ENCODE assay signal across 27 cellular contexts in the genomic region with DNA sequence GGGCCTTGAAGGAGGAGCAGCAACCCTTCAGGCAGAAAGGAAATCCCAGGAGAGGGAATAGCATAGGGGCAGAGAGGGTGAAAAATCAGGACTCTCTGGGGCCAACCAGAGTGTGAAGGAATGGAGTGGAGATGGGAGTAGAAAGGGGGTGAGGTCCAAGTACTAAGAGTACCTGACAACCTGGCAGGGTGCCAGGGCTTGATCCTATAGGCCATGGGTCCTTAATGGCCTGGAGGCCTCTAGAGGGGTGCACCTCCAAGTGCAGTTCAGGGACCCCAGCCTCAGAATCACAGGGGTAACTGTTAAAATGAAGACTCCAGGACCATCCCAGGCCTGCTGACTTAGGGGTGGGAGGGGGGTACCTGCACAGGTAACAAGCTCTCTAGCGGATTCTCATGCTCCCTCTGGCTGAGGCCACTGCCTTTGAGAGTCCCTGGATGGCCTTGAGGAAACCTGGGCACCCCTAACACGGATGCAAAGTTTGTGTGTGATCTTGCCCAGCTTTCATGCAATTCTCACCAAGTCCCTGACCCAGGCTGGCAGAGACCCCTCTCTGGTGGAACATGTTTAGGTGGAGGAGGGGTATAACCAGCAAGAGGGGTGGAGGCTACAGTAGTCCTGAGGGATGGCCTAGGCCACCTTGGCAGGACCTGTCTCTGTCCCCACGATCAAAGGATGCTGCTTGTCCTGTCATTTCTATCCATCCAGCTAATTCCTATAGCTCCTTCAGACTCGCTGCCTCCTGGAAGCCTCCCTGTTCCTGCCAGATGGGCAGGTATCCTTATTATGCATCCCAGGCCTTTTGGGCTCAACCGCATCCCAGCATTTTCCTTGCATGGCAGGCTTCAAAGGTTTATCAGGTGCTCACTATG. TPM values are rescaled to one million over a fixed set of nuclear protein-coding genes. Genes with fewer than 3 reads are reported as not detected.
A peak's percentile ranks its signal among the peaks of the same experiment; 100 is the strongest.
DNase-seq lines count a peak whose midpoint lies in the region; ATAC-seq and TF ChIP-seq lines count a peak whose summit lies in the region.
"Had no signal": no experiment of that assay in that cellular context is flagged by ENCODE, and none has a peak within 500 bp of the region (broad histone marks: within the 10 kb centered on the region; RNA-seq: fewer than 3 reads in every experiment).

No MANE protein-coding gene starts in this region.

- DNase-seq in endodermal cell = peak; percentile 33
- DNase-seq in mucosa of gallbladder (ENCODE audit: low spot score) = peak; percentile 8
- DNase-seq in vagina (ENCODE audit: extremely low spot score in 2 of 2) = peak; percentile 83 to 85
- no peak for DNase-seq in activated naive CD4-positive, alpha-beta T cell treated with anti-CD3 and anti-CD28 coated beads, Interleukin-2, amount 10 ng/mL, durations not matched to agents 7 days and 5 days
- DNase-seq: activated CD4-positive, alpha-beta T cell treated with anti-CD3 and anti-CD28 coated beads for 48 hours; activated gamma-delta T cell treated with Interleukin-2 at 50 U/mL for 16 hours; dermis blood vessel endothelial cell; esophagus squamous epithelium; foreskin keratinocyte; heart left ventricle; kidney glomerular epithelial cell; lower lobe of right lung; mucosa of descending colon; NCI-H1694 treated with DMSO at 0.1 percent for 48 hours; retina; stimulated activated naive CD8-positive, alpha-beta T cell treated with anti-CD3 and anti-CD28 coated beads, Interleukin-15, Interleukin-2, amounts not matched to agents 100 U/mL and 50 U/mL, for 24 hours had no signal

- WGBS in endodermal cell (ENCODE audit: insufficient coverage in 1 of 2, insufficient read length in 1 of 2), 2 experiments = 89 to 92% methylated on average over 2 to 5 of the region's 5 CpGs

- no peak overlapping the region; the same call in 1 of the 2 replicates for H3K27ac ChIP-seq in KMS-11
- no peak overlapping the region for H3K27ac ChIP-seq in endodermal cell (ENCODE audit: low read depth, low read length)
- no peak overlapping the region for H3K27ac ChIP-seq in vagina
- H3K27ac ChIP-seq: esophagus squamous epithelium, foreskin keratinocyte, lower lobe of right lung, ovary, RWPE1 had no signal

- H3K4me2 ChIP-seq in KMS-11 = peak overlapping the region; percentile 54; the same call in 1 of the 2 replicates
- H3K4me2 ChIP-seq: BLaER1 had no signal

- H3K27me3 Mint-ChIP-seq in endodermal cell (ENCODE audit: insufficient read depth) = no peaks in the 10 kb centered on the region
- peaks cover 15% of the 10 kb centered on the region for H3K27me3 Mint-ChIP-seq in activated naive CD4-positive, alpha-beta T cell treated with anti-CD3 and anti-CD28 coated beads, Interleukin-2, amount 10 ng/mL, durations not matched to agents 7 days and 5 days

- TF ChIP-seq POLR2A in vagina (IDR thresholded peaks at IDR 0.05) = no peak

- H3K36me3 ChIP-seq in KMS-11 (ENCODE audit: insufficient read depth) (no peaks in the 10 kb centered on the region), endodermal cell (ENCODE audit: control insufficient read depth, insufficient read depth, low read length) (no peaks in the 10 kb centered on the region), vagina (no peaks in the 10 kb centered on the region)
- H3K36me3 ChIP-seq: BLaER1, esophagus squamous epithelium, heart left ventricle, lower lobe of right lung, ovary had no signal

- H3K9ac ChIP-seq in KMS-11 (no peak overlapping the region), endodermal cell (ENCODE audit: extremely low read depth, low read length, poor library complexity, severe bottlenecking) (no peak overlapping the region)
- H3K9ac ChIP-seq: BLaER1 had no signal

- no peak for TF ChIP-seq CTCF in KMS-11 (conservative IDR thresholded peaks at IDR 0.05; ENCODE audit: low read depth, low read length)
- TF ChIP-seq CTCF in endodermal cell (conservative IDR thresholded peaks at IDR 0.05) = no peak
- no peak for TF ChIP-seq CTCF in vagina (IDR thresholded peaks at IDR 0.05)

- H3K27me3 ChIP-seq in KMS-11 (ENCODE audit: insufficient read depth, low read depth) (no peaks in the 10 kb centered on the region), endodermal cell (ENCODE audit: control insufficient read depth, insufficient read depth, low read length, poor library complexity, severe bottlenecking) (no peaks in the 10 kb centered on the region), vagina (no peaks in the 10 kb centered on the region)
- H3K27me3 ChIP-seq: BLaER1, esophagus squamous epithelium, foreskin keratinocyte, heart left ventricle, ovary had no signal

- H3K79me2 ChIP-seq in KMS-11 (ENCODE audit: insufficient read depth, low read depth) = no peaks in the 10 kb centered on the region

- intact Hi-C loops in vagina (cut with DNase I) = no loop called here

- H3K9me3 ChIP-seq in endodermal cell (ENCODE audit: control insufficient read depth, low read length) = no peaks in the 10 kb centered on the region
- H3K9me3 ChIP-seq in vagina = no peaks in the 10 kb centered on the region
- H3K9me3 ChIP-seq: BLaER1, esophagus squamous epithelium, heart left ventricle, lower lobe of right lung, mucosa of descending colon, ovary had no signal

- no peaks in the 10 kb centered on the region for H3K9me3 Mint-ChIP-seq in endodermal cell
- H3K9me3 Mint-ChIP-seq in activated naive CD4-positive, alpha-beta T cell treated with anti-CD3 and anti-CD28 coated beads, Interleukin-2, amount 10 ng/mL, durations not matched to agents 7 days and 5 days = no peaks in the 10 kb centered on the region
- H3K9me3 Mint-ChIP-seq: central memory CD8-positive, alpha-beta T cell; natural killer cell treated with Interleukin-12 subunit alpha and Interleukin-12 subunit beta and Interleukin-15 and Interleukin-18, amount 100 ng/mL, for 72 hours had no signal

- no peak overlapping the region for H3K27ac Mint-ChIP-seq in endodermal cell
- no peak overlapping the region for H3K27ac Mint-ChIP-seq in activated naive CD4-positive, alpha-beta T cell treated with anti-CD3 and anti-CD28 coated beads, Interleukin-2, amount 10 ng/mL, durations not matched to agents 7 days and 5 days
- H3K27ac Mint-ChIP-seq: natural killer cell treated with Interleukin-12 subunit alpha and Interleukin-12 subunit beta and Interleukin-15 and Interleukin-18, amount 100 ng/mL, for 72 hours had no signal

- peaks cover 2% of the 10 kb centered on the region for H3K4me1 Mint-ChIP-seq in endodermal cell
- peaks cover 5% of the 10 kb centered on the region for H3K4me1 Mint-ChIP-seq in activated naive CD4-positive, alpha-beta T cell treated with anti-CD3 and anti-CD28 coated beads, Interleukin-2, amount 10 ng/mL, durations not matched to agents 7 days and 5 days
- H3K4me1 Mint-ChIP-seq: central memory CD8-positive, alpha-beta T cell had no signal

- H3K4me3 ChIP-seq in KMS-11 (IDR thresholded peaks at IDR 0.05; ENCODE audit: insufficient read depth, low read depth, low read length) (no peak overlapping the region), endodermal cell (ENCODE audit: low read length) (no peak overlapping the region), vagina (no peak overlapping the region)
- H3K4me3 ChIP-seq: BLaER1, esophagus squamous epithelium, heart left ventricle, lower lobe of right lung, mucosa of descending colon, ovary had no signal

- H3K4me3 Mint-ChIP-seq in endodermal cell = no peak overlapping the region
- no peak overlapping the region for H3K4me3 Mint-ChIP-seq in activated naive CD4-positive, alpha-beta T cell treated with anti-CD3 and anti-CD28 coated beads, Interleukin-2, amount 10 ng/mL, durations not matched to agents 7 days and 5 days
- H3K4me3 Mint-ChIP-seq: central memory CD8-positive, alpha-beta T cell; natural killer cell treated with Interleukin-12 subunit alpha and Interleukin-12 subunit beta and Interleukin-15 and Interleukin-18, amount 100 ng/mL, for 72 hours had no signal

- H2AFZ ChIP-seq in KMS-11 (ENCODE audit: low read depth) = no peak overlapping the region

- H3K36me3 Mint-ChIP-seq in endodermal cell (ENCODE audit: low read depth) = no peaks in the 10 kb centered on the region
- H3K36me3 Mint-ChIP-seq in activated naive CD4-positive, alpha-beta T cell treated with anti-CD3 and anti-CD28 coated beads, Interleukin-2, amount 10 ng/mL, durations not matched to agents 7 days and 5 days = no peaks in the 10 kb centered on the region
- H3K36me3 Mint-ChIP-seq: natural killer cell treated with Interleukin-12 subunit alpha and Interleukin-12 subunit beta and Interleukin-15 and Interleukin-18, amount 100 ng/mL, for 72 hours had no signal

- CTCF ChIA-PET in activated naive CD4-positive, alpha-beta T cell treated with anti-CD3 and anti-CD28 coated beads, Interleukin-2, amount 10 ng/mL, durations not matched to agents 7 days and 5 days (lab: Charles Lee) = interaction anchor here (0.6 kb wide), 1 partner anchor 10 kb away, joined by 3 read pairs; no protein-coding TSS in a partner anchor

- no peaks in the 10 kb centered on the region for H4K20me1 ChIP-seq in KMS-11 (ENCODE audit: insufficient read depth)
- H4K20me1 ChIP-seq: BLaER1 had no signal

- ATAC-seq in HG02623 (IDR thresholded peaks at IDR 0.05; ENCODE audit: unreplicated experiment) (no peak), HG03280 (IDR thresholded peaks at IDR 0.05; ENCODE audit: unreplicated experiment) (no peak)
- ATAC-seq: foreskin keratinocyte; HCT116; mucosa of descending colon; natural killer cell treated with Interleukin-12 subunit alpha and Interleukin-12 subunit beta and Interleukin-15 and Interleukin-18, amount 100 ng/mL, for 72 hours; stimulated activated naive CD8-positive, alpha-beta T cell treated with anti-CD3 and anti-CD28 coated beads, Interleukin-15, Interleukin-2, amounts not matched to agents 100 U/mL and 50 U/mL, for 24 hours had no signal

- H3K4me1 ChIP-seq in KMS-11 (ENCODE audit: low read depth, poor library complexity, severe bottlenecking) (peaks cover 18% of the 10 kb centered on the region), endodermal cell (ENCODE audit: control insufficient read depth, insufficient read depth, low read length) (no peaks in the 10 kb centered on the region), vagina (no peaks in the 10 kb centered on the region)
- H3K4me1 ChIP-seq: esophagus squamous epithelium, foreskin keratinocyte had no signal

RNA-seq across cellular contexts. Expression of gene CSF1R, which starts 17.6 kb away (rescaled TPM):
- total RNA-seq in endodermal cell (not detected), mucosa of gallbladder (91.9 TPM), vagina (21.4 TPM)
- 0.39 TPM for polyA plus RNA-seq in endodermal cell (2013, experiment 1 of 2)
- not detected for polyA plus RNA-seq in endodermal cell (2013, experiment 2 of 2)
- total RNA-seq: dermis blood vessel endothelial cell, foreskin keratinocyte, NCI-H460, SK-MEL-5 had no signal

RNA-seq across cellular contexts. Expression of gene PDGFRB, which starts 51.7 kb away (rescaled TPM):
- 1 to 10 TPM; 4.1 to 6.5 TPM for total RNA-seq in endodermal cell
- 18.6 TPM for polyA plus RNA-seq in endodermal cell (2013, experiment 1 of 2)
- 22.1 TPM for polyA plus RNA-seq in endodermal cell (2013, experiment 2 of 2)
- 97.8 TPM for total RNA-seq in mucosa of gallbladder
- total RNA-seq in vagina = 173 TPM
- total RNA-seq: foreskin keratinocyte had no signal
- polyA plus RNA-seq: foreskin keratinocyte had no signal

Comparison
In these comparisons a context has a peak if more than half of its experiments do, and no peak if none do; other contexts are left out.
1. RNA of gene CSF1R, which starts 17.6 kb away (total RNA-seq): 91.9 TPM in mucosa of gallbladder (single experiment) and 21.4 TPM in vagina (single experiment); not detected in endodermal cell; every median in the first group is over 10 times any median in the second.
2. RNA of gene PDGFRB, which starts 51.7 kb away (total RNA-seq): 173 TPM in vagina (single experiment) and 97.8 TPM in mucosa of gallbladder (single experiment); 4.1 to 6.5 TPM in endodermal cell; every median in the first group is over 10 times any median in the second.